Comparison of ENCODE assay signal across 8 cellular contexts in genomic region chr3:37967252-37967881, GRCh38. TPM values are rescaled to one million over a fixed set of nuclear protein-coding genes. Genes with fewer than 3 reads are reported as not detected.
DNase-seq lines count a peak whose midpoint lies in the region; ATAC-seq and TF ChIP-seq lines count a peak whose summit lies in the region.

No MANE protein-coding gene starts in this region.

- peaks cover 7% of the 10 kb centered on the region for H3K4me1 Mint-ChIP-seq in glutamatergic neuron (ENCODE audit: low read depth, unreplicated experiment)

- no peak overlapping the region for H3K4me3 Mint-ChIP-seq in glutamatergic neuron (ENCODE audit: unreplicated experiment)

- H3K9me3 Mint-ChIP-seq in glutamatergic neuron (ENCODE audit: unreplicated experiment), result no peaks in the 10 kb centered on the region

- H3K36me3 Mint-ChIP-seq in glutamatergic neuron (ENCODE audit: unreplicated experiment), result no peaks in the 10 kb centered on the region

- intact Hi-C loops in posterior vena cava (cut with DNase I), result loop anchor here (2.0 to 5.0 kb wide), 2 partner anchors 110 to 113 kb away; no protein-coding TSS in a partner anchor

- ATAC-seq in HG03066 (IDR thresholded peaks at IDR 0.05; ENCODE audit: low read depth, unreplicated experiment) (peak; percentile 80), HG02973 (IDR thresholded peaks at IDR 0.05; ENCODE audit: unreplicated experiment) (no peak)

- TF ChIP-seq CTCF in glutamatergic neuron (IDR thresholded peaks at IDR 0.05; ENCODE audit: partially characterized antibody, unreplicated experiment), result peak; percentile 76

- DNase-seq in activated gamma-delta T cell treated with Interleukin-2 at 50 U/mL for 16 hours (peak; percentile 54), activated gamma-delta T cell (lab: John Stamatoyannopoulos, UW) (no peak), RPMI8226 (peak; percentile 67), glutamatergic neuron (peak; percentile 76), posterior vena cava (ENCODE audit: low spot score) (peak; percentile 88)
- DNase-seq in activated effector memory CD4-positive, alpha-beta T cell treated with anti-CD3 and anti-CD28 coated beads, Interleukin-2, amount 50 U/mL, for 16 hours, result peak; percentile 80

- peaks cover 7% of the 10 kb centered on the region for H3K27me3 Mint-ChIP-seq in glutamatergic neuron (ENCODE audit: unreplicated experiment)

- H3K27ac Mint-ChIP-seq in glutamatergic neuron (ENCODE audit: unreplicated experiment), result no peak overlapping the region

RNA-seq across cellular contexts. Expression of gene VILL, which starts 23.2 kb away (rescaled TPM):
- total RNA-seq in glutamatergic neuron (ENCODE audit: unreplicated experiment), result 3.2 TPM
- total RNA-seq in posterior vena cava, result 1 to 10 TPM; 3.4 to 5.9 TPM
